In genomic region chr3:12758025-12758830, GRCh38 we compare ENCODE assay signal across 9 cellular contexts. TPM values are rescaled to one million over a fixed set of nuclear protein-coding genes. Genes with fewer than 3 reads are reported as not detected.
DNase-seq lines count a peak whose midpoint lies in the region; TF ChIP-seq lines count a peak whose summit lies in the region.
"Had no signal": no experiment of that assay in that cellular context is flagged by ENCODE, and none has a peak within 500 bp of the region (broad histone marks: within the 10 kb centered on the region; RNA-seq: fewer than 3 reads in every experiment).

No MANE protein-coding gene starts in this region.

- H3K27ac ChIP-seq in ascending aorta (peak overlapping the region; percentile 64 to 70), transverse colon (peak overlapping the region; percentile 41 to 64 (median 50)), WERI-Rb-1 (no peak overlapping the region)

- 37% methylated on average over 4 of the region's 5 CpGs; no CpG with 5 or more reads in 1 of the 2 donors for WGBS in transverse colon (ENCODE audit: low coverage in 1 of 2), 2 donors

- H3K4me1 ChIP-seq in ascending aorta (peaks cover 3 to 6% of the 10 kb centered on the region in 2 donors), transverse colon (peaks cover 0 to 7% (median 6%) of the 10 kb centered on the region in 4 donors)

- intact Hi-C loops in ascending aorta (cut with DNase I) (no loop called here), transverse colon (cut with DNase I; ENCODE audit: low total_unique reads) (no loop called here)

- no peak for TF ChIP-seq EP300 in transverse colon (IDR thresholded peaks at IDR 0.05; ENCODE audit: low read depth)

- no peak for TF ChIP-seq POLR2A in transverse colon (IDR thresholded peaks at IDR 0.05)

- H3K27me3 ChIP-seq in ascending aorta (no peaks in the 10 kb centered on the region), transverse colon (no peaks in the 10 kb centered on the region), WERI-Rb-1 (ENCODE audit: insufficient read depth, low read depth, severe bottlenecking) (no peaks in the 10 kb centered on the region)

- in situ Hi-C loops in transverse colon (cut with MboI; ENCODE audit: low pct_ligation_motif_present in 1 of 4, low pct_unique_long_range_greater_than_20kb in 1 of 4, low sequenced_read_pairs in 3 of 4) = no loop called here

- DNase-seq in NCI-H1092 treated with DMSO at 0.1 percent for 48 hours (lab: John Stamatoyannopoulos, UW) (peak; percentile 58), NCI-H1092 (lab: John Stamatoyannopoulos, UW) (no peak), ascending aorta (ENCODE audit: low spot score in 2 of 2) (no peak), kidney glomerular epithelial cell (lab: John Stamatoyannopoulos, UW) (peak; percentile 59), transverse colon (no peak), COLO668 (lab: John Stamatoyannopoulos, UW; ENCODE audit: unreplicated experiment) (no peak), DMS153 treated with DMSO at 0.1 percent for 48 hours (lab: John Stamatoyannopoulos, UW; ENCODE audit: unreplicated experiment) (no peak), WERI-Rb-1 (no peak)
- DNase-seq: activated effector memory CD4-positive, alpha-beta T cell treated with Interleukin-2 at 50 U/mL for 16 hours had no signal

- no peak for TF ChIP-seq CTCF in ascending aorta (IDR thresholded peaks at IDR 0.05)
- no peak for TF ChIP-seq CTCF in transverse colon (IDR thresholded peaks at IDR 0.05)
- no peak for TF ChIP-seq CTCF in WERI-Rb-1 (IDR thresholded peaks at IDR 0.05; ENCODE audit: low read depth, low read length)

- H3K4me3 ChIP-seq in ascending aorta = no peak overlapping the region
- no peak overlapping the region for H3K4me3 ChIP-seq in transverse colon
- H3K4me3 ChIP-seq in WERI-Rb-1 (ENCODE audit: low read depth, low read length) = no peak overlapping the region

- H3K9me3 ChIP-seq in ascending aorta = no peaks in the 10 kb centered on the region
- no peaks in the 10 kb centered on the region for H3K9me3 ChIP-seq in transverse colon
- H3K9me3 ChIP-seq in WERI-Rb-1 (ENCODE audit: severe bottlenecking) = no peaks in the 10 kb centered on the region

- H3K36me3 ChIP-seq in ascending aorta (no peaks in the 10 kb centered on the region), transverse colon (no peaks in the 10 kb centered on the region), WERI-Rb-1 (no peaks in the 10 kb centered on the region)

RNA-seq across cellular contexts. Expression of gene TMEM40, which starts 0.8 kb away (rescaled TPM):
- not detected for total RNA-seq in ascending aorta
- not detected for total RNA-seq in transverse colon

RNA-seq across cellular contexts. Expression of gene CAND2, which starts 38.3 kb away (rescaled TPM):
- total RNA-seq in ascending aorta = 14.4 TPM
- total RNA-seq in transverse colon = 10 to 100 TPM in 2 of 4 donors, 1 to 10 TPM in 2; 2.7 to 18.3 (median 9.7) TPM

Comparison
In these comparisons a context has a peak if more than half of its experiments do, and no peak if none do; other contexts are left out.
1. DNase-seq: peak in NCI-H1092 treated with DMSO at 0.1 percent for 48 hours (single experiment) and kidney glomerular epithelial cell (single experiment); none in NCI-H1092 (single experiment), ascending aorta (0 of 2), transverse colon (single experiment), COLO668 (single experiment), DMS153 treated with DMSO at 0.1 percent for 48 hours (single experiment) and WERI-Rb-1 (single experiment).